ENCODE assay signal across 8 cellular contexts in genomic region chr1:173255214-173255813, GRCh38. TPM values are rescaled to one million over a fixed set of nuclear protein-coding genes. Genes with fewer than 3 reads are reported as not detected.
DNase-seq lines count a peak whose midpoint lies in the region; ATAC-seq, FAIRE-seq and TF ChIP-seq lines count a peak whose summit lies in the region.

No MANE protein-coding gene starts in this region.

- DNase-seq in NCI-H1105 treated with DMSO at 0.1 percent for 48 hours (lab: John Stamatoyannopoulos, UW): peak; percentile 14
- DNase-seq in NCI-H1105 (lab: John Stamatoyannopoulos, UW): no peak
- no peak for DNase-seq in keratinocyte (ENCODE audit: low read depth, low spot score)
- no peak for DNase-seq in activated T-cell treated with anti-CD3 and anti-CD28 coated beads for 4 hours

- no peak overlapping the region for H3K4me2 ChIP-seq in KMS-11
- H3K4me2 ChIP-seq in keratinocyte (ENCODE audit: control insufficient read depth, extremely low read depth, insufficient read depth, low read depth, low read length): no peak overlapping the region

- FAIRE-seq in keratinocyte (lab: Jason Lieb, UNC): no peak

- H3K79me2 ChIP-seq in KMS-11 (ENCODE audit: insufficient read depth, low read depth) (no peaks in the 10 kb centered on the region), keratinocyte (ENCODE audit: control insufficient read depth, insufficient read depth, low read length) (no peaks in the 10 kb centered on the region)

- no peaks in the 10 kb centered on the region for H4K20me1 ChIP-seq in KMS-11 (ENCODE audit: insufficient read depth)
- no peaks in the 10 kb centered on the region for H4K20me1 ChIP-seq in keratinocyte (ENCODE audit: control insufficient read depth, extremely low read depth, insufficient read depth, low read length)

- H3K27me3 ChIP-seq in KMS-11 (ENCODE audit: insufficient read depth, low read depth) (no peaks in the 10 kb centered on the region), keratinocyte (ENCODE audit: control insufficient read depth, extremely low read depth, insufficient read depth, low read length) (no peaks in the 10 kb centered on the region)

- H2AFZ ChIP-seq in KMS-11 (ENCODE audit: low read depth) (no peak overlapping the region), keratinocyte (ENCODE audit: control insufficient read depth, low read length) (no peak overlapping the region)

- H3K9ac ChIP-seq in KMS-11 (no peak overlapping the region), keratinocyte (ENCODE audit: control insufficient read depth, extremely low read depth, insufficient read depth, low read length) (no peak overlapping the region)

- no peaks in the 10 kb centered on the region for H3K36me3 ChIP-seq in KMS-11 (ENCODE audit: insufficient read depth)
- H3K36me3 ChIP-seq in keratinocyte (ENCODE audit: control insufficient read depth in 2 of 2, extremely low read depth in 1 of 2, insufficient read depth in 2 of 2, low read length in 2 of 2): no peaks in the 10 kb centered on the region

- TF ChIP-seq CTCF in KMS-11 (conservative IDR thresholded peaks at IDR 0.05; ENCODE audit: low read depth, low read length): peak; percentile 92
- TF ChIP-seq CTCF in WI38 (IDR thresholded peaks at IDR 0.05; ENCODE audit: low read depth, low read length): peak; percentile 71
- peak in 2 of 3 experiments; percentile 63 to 69 for TF ChIP-seq CTCF in keratinocyte (optimal IDR thresholded peaks at IDR 0.05 in 1 of 3, IDR thresholded peaks at IDR 0.05 in 1 of 3, conservative IDR thresholded peaks at IDR 0.05 in 1 of 3; ENCODE audit: extremely low read depth in 1 of 3, insufficient read depth in 2 of 3, low read length in 3 of 3)

- H3K27ac ChIP-seq in KMS-11 (no peak overlapping the region), keratinocyte (ENCODE audit: control insufficient read depth, insufficient read depth, low read length) (no peak overlapping the region)

- dilution Hi-C loops in keratinocyte (cut with MboI; ENCODE audit: extremely low pct_ligation_motif_present, low sequenced_read_pairs): no loop called here

- H3K9me1 ChIP-seq in keratinocyte (ENCODE audit: control insufficient read depth, extremely low read depth, insufficient read depth, low read length): no peaks in the 10 kb centered on the region

- H3K9me3 ChIP-seq in keratinocyte (ENCODE audit: control insufficient read depth, low read depth, low read length): no peaks in the 10 kb centered on the region

- ATAC-seq in GM21576 (IDR thresholded peaks at IDR 0.05; ENCODE audit: unreplicated experiment) (no peak), HG03025 (IDR thresholded peaks at IDR 0.05; ENCODE audit: low FRiP score, unreplicated experiment) (no peak)

- H3K4me1 ChIP-seq in KMS-11 (ENCODE audit: low read depth, poor library complexity, severe bottlenecking) (no peaks in the 10 kb centered on the region), keratinocyte (ENCODE audit: control insufficient read depth, extremely low read depth, insufficient read depth, low read length) (no peaks in the 10 kb centered on the region)

- H3K4me3 ChIP-seq in KMS-11 (IDR thresholded peaks at IDR 0.05; ENCODE audit: insufficient read depth, low read depth, low read length) (no peak overlapping the region), WI38 (ENCODE audit: low read depth, low read length) (no peak overlapping the region), keratinocyte (ENCODE audit: control insufficient read depth in 2 of 3, extremely low read depth in 1 of 3, insufficient read depth in 2 of 3, low read depth in 1 of 3, low read length in 3 of 3) (no peak overlapping the region)

RNA-seq across cellular contexts. Expression of gene TNFSF4, which starts 48.2 kb away (rescaled TPM):
- 1.1 to 1.2 TPM (median 1.2 TPM) in 3 replicates for polyA plus RNA-seq in keratinocyte
- polyA plus RNA-seq in keratinocyte (2011; ENCODE audit: low read depth): not detected
- 1.3 and 2.3 TPM in 2 replicates for polyA plus RNA-seq in keratinocyte (2011; cell fraction: cytosol; rRNA removed)
- 0.60 and 1.00 TPM in 2 replicates for polyA plus RNA-seq in keratinocyte (2011; cell fraction: nucleus; rRNA removed)
- polyA plus RNA-seq in keratinocyte (2012; ENCODE audit: low replicate concordance): 0.27 and 0.55 TPM in 2 replicates
- polyA minus RNA-seq in keratinocyte: 0.43 to 0.86 TPM in 2 of 3 replicates, not detected in the other
- polyA minus RNA-seq in keratinocyte (2011; cell fraction: cytosol; rRNA and poly(A)+ RNA removed): 1.2 TPM
- polyA minus RNA-seq in keratinocyte (2011; cell fraction: nucleus; rRNA and poly(A)+ RNA removed): 0.21 and 2.2 TPM in 2 replicates
